Comparison of ENCODE assay signal across 9 cellular contexts in the genomic region with DNA sequence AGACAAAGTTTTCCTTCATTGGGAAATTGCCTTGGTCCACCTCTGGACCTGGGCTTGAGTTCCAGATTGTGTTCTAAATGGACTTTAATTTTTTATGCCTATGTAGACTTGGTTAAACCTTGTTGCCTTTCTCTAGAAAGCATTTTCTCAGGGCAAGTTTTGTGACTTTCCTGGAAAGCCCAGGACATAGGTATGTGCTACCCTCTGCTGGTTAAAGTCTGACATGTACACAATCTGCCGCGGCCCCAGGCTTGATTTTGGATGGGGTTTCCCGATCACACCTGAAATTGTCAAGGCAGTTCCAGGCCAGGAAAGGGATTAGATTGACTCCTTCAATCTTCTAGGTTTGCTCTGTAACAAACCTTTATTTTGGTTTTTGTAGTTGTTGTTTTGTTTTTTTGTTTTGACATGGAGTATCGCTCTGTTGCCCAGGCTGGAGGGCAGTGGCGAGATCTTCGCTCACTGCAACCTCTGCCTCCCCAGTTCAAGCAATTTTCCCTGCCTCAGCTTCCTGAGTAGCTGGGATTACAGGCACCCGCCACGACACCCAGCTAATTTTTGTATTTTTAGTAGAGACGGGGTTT. TPM values are rescaled to one million over a fixed set of nuclear protein-coding genes. Genes with fewer than 3 reads are reported as not detected.
DNase-seq lines count a peak whose midpoint lies in the region; ATAC-seq and TF ChIP-seq lines count a peak whose summit lies in the region.
"Had no signal": no experiment of that assay in that cellular context is flagged by ENCODE, and none has a peak within 500 bp of the region (broad histone marks: within the 10 kb centered on the region; RNA-seq: fewer than 3 reads in every experiment).

No MANE protein-coding gene starts in this region.

- H3K27me3 Mint-ChIP-seq in activated CD4-positive, alpha-beta T cell treated with anti-CD3 and anti-CD28 coated beads, Interleukin-2, amount 10 ng/mL, durations not matched to agents 24 days and 14 days: peaks cover 18% of the 10 kb centered on the region
- H3K27me3 Mint-ChIP-seq in naive thymus-derived CD4-positive, alpha-beta T cell: peaks cover 2 to 16% (median 10%) of the 10 kb centered on the region in 5 donors

- no peak overlapping the region for H3K4me3 ChIP-seq in NB4 (ENCODE audit: low read depth, low read length)
- H3K4me3 ChIP-seq in naive thymus-derived CD4-positive, alpha-beta T cell (ENCODE audit: low read length): no peak overlapping the region

- no peaks in the 10 kb centered on the region for H3K9me3 Mint-ChIP-seq in activated CD4-positive, alpha-beta T cell treated with anti-CD3 and anti-CD28 coated beads, Interleukin-2, amount 10 ng/mL, durations not matched to agents 24 days and 14 days
- H3K9me3 Mint-ChIP-seq in naive thymus-derived CD4-positive, alpha-beta T cell: no peaks in the 10 kb centered on the region

- H3K4me3 Mint-ChIP-seq in activated CD4-positive, alpha-beta T cell treated with anti-CD3 and anti-CD28 coated beads, Interleukin-2, amount 10 ng/mL, durations not matched to agents 24 days and 14 days: no peak overlapping the region
- H3K4me3 Mint-ChIP-seq in naive thymus-derived CD4-positive, alpha-beta T cell: no peak overlapping the region

- H3K36me3 ChIP-seq in naive thymus-derived CD4-positive, alpha-beta T cell (ENCODE audit: control insufficient read depth in 2 of 3, insufficient read depth in 3 of 3, low read length in 3 of 3): no peaks in the 10 kb centered on the region

- peak; percentile 64 for TF ChIP-seq CTCF in NB4 (IDR thresholded peaks at IDR 0.05; ENCODE audit: low read depth, low read length)

- H3K9me3 ChIP-seq in naive thymus-derived CD4-positive, alpha-beta T cell (ENCODE audit: control insufficient read depth in 2 of 3, low read length in 3 of 3): no peaks in the 10 kb centered on the region

- H3K36me3 Mint-ChIP-seq in activated CD4-positive, alpha-beta T cell treated with anti-CD3 and anti-CD28 coated beads, Interleukin-2, amount 10 ng/mL, durations not matched to agents 24 days and 14 days (ENCODE audit: low read depth): no peaks in the 10 kb centered on the region
- H3K36me3 Mint-ChIP-seq in naive thymus-derived CD4-positive, alpha-beta T cell: no peaks in the 10 kb centered on the region

- no peaks in the 10 kb centered on the region for H3K4me1 ChIP-seq in naive thymus-derived CD4-positive, alpha-beta T cell (ENCODE audit: control insufficient read depth in 2 of 2, insufficient read depth in 2 of 2, low read length in 2 of 2)

- POLR2A ChIA-PET in naive thymus-derived CD4-positive, alpha-beta T cell (lab: Charles Lee): no interaction called here

- CTCF ChIA-PET in naive thymus-derived CD4-positive, alpha-beta T cell (lab: Charles Lee): interaction anchor here (0.6 to 6.5 kb wide), 9 partner anchors 8 to 424 kb away, joined by 3 to 66 read pairs (median 4); no protein-coding TSS in a partner anchor

- no peak overlapping the region for H3K27ac ChIP-seq in naive thymus-derived CD4-positive, alpha-beta T cell (ENCODE audit: low read depth, low read length)

- ATAC-seq in GM18867 (IDR thresholded peaks at IDR 0.05; ENCODE audit: unreplicated experiment): peak; percentile 64
- peak; percentile 75 for ATAC-seq in naive thymus-derived CD4-positive, alpha-beta T cell
- ATAC-seq in GM18861 (IDR thresholded peaks at IDR 0.05; ENCODE audit: unreplicated experiment): no peak

- TF ChIP-seq POLR2A in NB4 (IDR thresholded peaks at IDR 0.05; ENCODE audit: extremely low read depth, insufficient read length) (no peak), erythroblast (IDR thresholded peaks at IDR 0.05; ENCODE audit: low read length) (no peak)

- H3K27ac Mint-ChIP-seq in activated CD4-positive, alpha-beta T cell treated with anti-CD3 and anti-CD28 coated beads, Interleukin-2, amount 10 ng/mL, durations not matched to agents 24 days and 14 days: no peak overlapping the region
- H3K27ac Mint-ChIP-seq in naive thymus-derived CD4-positive, alpha-beta T cell: no peak overlapping the region

- intact Hi-C loops in activated CD4-positive, alpha-beta T cell treated with anti-CD3 and anti-CD28 coated beads, Interleukin-2, amount 10 ng/mL, durations not matched to agents 24 days and 14 days (cut with micrococcal nuclease): loop anchor here (1.0 kb wide), 1 partner anchor 81 kb away; no protein-coding TSS in a partner anchor
- intact Hi-C loops in naive thymus-derived CD4-positive, alpha-beta T cell (cut with micrococcal nuclease): loop anchor here (1.0 to 5.0 kb wide), 4 partner anchors 54 to 156 kb away; partner anchors contain the start of gene AKR1B1 (in 1 of the 2)

- DNase-seq in CD1c-positive myeloid dendritic cell (ENCODE audit: extremely low spot score) (peak; percentile 45), NB4 (ENCODE audit: low read depth) (peak; percentile 61), erythroblast (lab: John Stamatoyannopoulos, UW) (peak; percentile 36 to 62), C1 segment of cervical spinal cord (lab: John Stamatoyannopoulos, UW) (no peak)
- peak; percentile 82 for DNase-seq in activated CD4-positive, alpha-beta T cell treated with anti-CD3 and anti-CD28 coated beads, Interleukin-2, amount 10 ng/mL, durations not matched to agents 24 days and 14 days
- peak in 7 of 9 donors; percentile 5 to 40 (median 28) for DNase-seq in naive thymus-derived CD4-positive, alpha-beta T cell

- H3K4me1 Mint-ChIP-seq in activated CD4-positive, alpha-beta T cell treated with anti-CD3 and anti-CD28 coated beads, Interleukin-2, amount 10 ng/mL, durations not matched to agents 24 days and 14 days: peaks cover 6% of the 10 kb centered on the region
- peaks cover 4 to 6% (median 5%) of the 10 kb centered on the region in 7 donors for H3K4me1 Mint-ChIP-seq in naive thymus-derived CD4-positive, alpha-beta T cell

- no peaks in the 10 kb centered on the region for H3K27me3 ChIP-seq in naive thymus-derived CD4-positive, alpha-beta T cell (ENCODE audit: control insufficient read depth in 2 of 2, insufficient read depth in 2 of 2, low read length in 2 of 2)

RNA-seq across cellular contexts. Expression of gene AKR1B10, which starts 14.1 kb away (rescaled TPM):
- not detected in 2 replicates for total RNA-seq in activated CD4-positive, alpha-beta T cell treated with anti-CD3 and anti-CD28 coated beads, Interleukin-2, amount 10 ng/mL, durations not matched to agents 24 days and 14 days
- not detected for total RNA-seq in naive thymus-derived CD4-positive, alpha-beta T cell
- polyA plus RNA-seq in naive thymus-derived CD4-positive, alpha-beta T cell: not detected
- total RNA-seq: mononuclear cell had no signal

RNA-seq across cellular contexts. Expression of gene AKR1B15, which starts 35.6 kb away (rescaled TPM):
- not detected in 2 replicates for total RNA-seq in activated CD4-positive, alpha-beta T cell treated with anti-CD3 and anti-CD28 coated beads, Interleukin-2, amount 10 ng/mL, durations not matched to agents 24 days and 14 days
- not detected for total RNA-seq in naive thymus-derived CD4-positive, alpha-beta T cell
- polyA plus RNA-seq in naive thymus-derived CD4-positive, alpha-beta T cell: not detected
- total RNA-seq: mononuclear cell had no signal

RNA-seq across cellular contexts. Expression of gene AKR1B1, which starts 54.4 kb away (rescaled TPM):
- total RNA-seq in activated CD4-positive, alpha-beta T cell treated with anti-CD3 and anti-CD28 coated beads, Interleukin-2, amount 10 ng/mL, durations not matched to agents 24 days and 14 days: 107 TPM in 2 replicates
- 100 to 1,000 TPM in 3 of 5 experiments, 10 to 100 TPM in 2; 62.2 to 108 (median 100) TPM for total RNA-seq in naive thymus-derived CD4-positive, alpha-beta T cell
- polyA plus RNA-seq in naive thymus-derived CD4-positive, alpha-beta T cell: 100 to 1,000 TPM; 169 to 206 TPM

Comparison
In these comparisons a context has a peak if more than half of its experiments do, and no peak if none do; other contexts are left out.
1. DNase-seq: peak in CD1c-positive myeloid dendritic cell (single experiment), NB4 (single experiment), activated CD4-positive, alpha-beta T cell treated with anti-CD3 and anti-CD28 coated beads, Interleukin-2, amount 10 ng/mL, durations not matched to agents 24 days and 14 days (single experiment), erythroblast (2 of 2) and naive thymus-derived CD4-positive, alpha-beta T cell (7 of 9); none in C1 segment of cervical spinal cord (0 of 14).